21 cellular contexts compared by ENCODE assay signal in the genomic region with DNA sequence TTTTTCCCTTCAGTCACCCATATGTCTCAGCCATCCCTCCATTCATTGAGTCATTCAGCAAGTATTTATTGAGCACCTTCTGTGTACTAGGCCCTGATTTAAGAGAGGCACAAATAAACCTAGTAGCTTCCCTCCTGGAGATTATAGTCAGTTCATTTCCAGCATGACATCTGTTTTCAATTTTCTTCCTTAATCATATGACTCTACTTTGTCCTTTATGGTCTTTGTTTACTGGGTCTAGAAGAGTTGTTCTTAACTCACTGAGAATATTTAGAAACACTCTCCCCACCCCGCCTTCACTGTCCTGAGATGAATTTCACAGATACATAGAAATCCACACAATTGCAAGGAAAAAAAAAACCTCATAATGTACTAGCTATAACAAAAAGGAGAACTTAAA. TPM values are rescaled to one million over a fixed set of nuclear protein-coding genes. Genes with fewer than 3 reads are reported as not detected.
A peak's percentile ranks its signal among the peaks of the same experiment; 100 is the strongest.
DNase-seq lines count a peak whose midpoint lies in the region; ATAC-seq, FAIRE-seq and TF ChIP-seq lines count a peak whose summit lies in the region.
"Had no signal": no experiment of that assay in that cellular context is flagged by ENCODE, and none has a peak within 500 bp of the region (broad histone marks: within the 10 kb centered on the region; RNA-seq: fewer than 3 reads in every experiment).

No MANE protein-coding gene starts in this region.

- no peak for TF ChIP-seq CTCF in SK-N-SH (IDR thresholded peaks at IDR 0.05)
- no peak for TF ChIP-seq CTCF in cardiac fibroblast (IDR thresholded peaks at IDR 0.05; ENCODE audit: low read depth, low read length)
- no peak for TF ChIP-seq CTCF in breast epithelium (IDR thresholded peaks at IDR 0.05)

- CTCF ChIA-PET in SK-N-SH (lab: Yijun Ruan, JAX), result interaction anchor here (0.6 to 1.9 kb wide), 2 partner anchors 14 to 18 kb away, joined by 3 to 6 read pairs; no protein-coding TSS in a partner anchor

- no peaks in the 10 kb centered on the region for H3F3A ChIP-seq in SK-N-SH (replicated peaks; ENCODE audit: insufficient read depth)

- TF ChIP-seq RAD21 in SK-N-SH (IDR thresholded peaks at IDR 0.05; ENCODE audit: low read length), result no peak

- TF ChIP-seq EP300 in SK-N-SH (IDR thresholded peaks at IDR 0.05; ENCODE audit: borderline replicate concordance in 1 of 2, low read depth in 1 of 2, low read length in 1 of 2), result no peak

- intact Hi-C loops in breast epithelium (cut with DNase I; ENCODE audit: low total_unique reads), result no loop called here

- no peaks in the 10 kb centered on the region for H3K9me2 ChIP-seq in SK-N-SH

- TF ChIP-seq POLR2A in breast epithelium (IDR thresholded peaks at IDR 0.05), result no peak

- no peak overlapping the region for H2AFZ ChIP-seq in SK-N-SH (ENCODE audit: low read depth)

- no peaks in the 10 kb centered on the region for H4K20me1 ChIP-seq in SK-N-SH (ENCODE audit: insufficient read depth)

- WGBS in SK-N-SH (ENCODE audit: low lambda C conversion rate), result 73% methylated on average over 1 of the region's 1 CpG

- H3K27ac ChIP-seq in SK-N-SH (ENCODE audit: low read depth in 2 of 2, low read length in 1 of 2) (peak overlapping the region in 1 of 2 experiments; percentile 1; a peak in 1 of 4 replicates), breast epithelium (peak overlapping the region in 1 of 2 donors; percentile 38)
- H3K27ac ChIP-seq: 22Rv1 had no signal

- no peak for FAIRE-seq in RCC 7860 (lab: Jason Lieb, UNC)
- FAIRE-seq: GM19239, H1, HepG2 had no signal

- no peak overlapping the region for H3K4me2 ChIP-seq in SK-N-SH

- POLR2A ChIA-PET in SK-N-SH (lab: Yijun Ruan, JAX), result no interaction called here

- H3K9ac ChIP-seq in SK-N-SH, result no peak overlapping the region

- no peaks in the 10 kb centered on the region for H3K27me3 ChIP-seq in SK-N-SH (ENCODE audit: insufficient read depth)
- H3K27me3 ChIP-seq in breast epithelium, result no peaks in the 10 kb centered on the region
- H3K27me3 ChIP-seq: BE2C had no signal

- no peaks in the 10 kb centered on the region for H3K9me3 ChIP-seq in SK-N-SH
- H3K9me3 ChIP-seq in breast epithelium, result no peaks in the 10 kb centered on the region
- H3K9me3 ChIP-seq: BE2C, Caco-2 had no signal

- no peak overlapping the region for H3K4me3 ChIP-seq in SK-N-SH (ENCODE audit: low read depth in 2 of 2, low read length in 1 of 2)
- no peak overlapping the region for H3K4me3 ChIP-seq in cardiac fibroblast (replicated peaks in 1 of 2; ENCODE audit: low read depth in 2 of 2, low read length in 2 of 2)
- no peak overlapping the region for H3K4me3 ChIP-seq in breast epithelium

- H3K36me3 ChIP-seq in SK-N-SH (replicated peaks in 1 of 2; ENCODE audit: control insufficient read depth in 1 of 2, insufficient read depth in 2 of 2, low read length in 1 of 2) (no peaks in the 10 kb centered on the region), breast epithelium (no peaks in the 10 kb centered on the region)
- H3K36me3 ChIP-seq: BE2C had no signal

- no peaks in the 10 kb centered on the region; a peak in 2 of 4 replicates for H3K4me1 ChIP-seq in SK-N-SH (ENCODE audit: control insufficient read depth in 1 of 2, insufficient read depth in 2 of 2, low read depth in 1 of 2, low read length in 1 of 2)
- no peaks in the 10 kb centered on the region for H3K4me1 ChIP-seq in breast epithelium
- H3K4me1 ChIP-seq: Caco-2 had no signal

- H3K79me2 ChIP-seq in SK-N-SH (ENCODE audit: insufficient read depth), result no peaks in the 10 kb centered on the region

- DNase-seq in SK-N-SH (no peak), cardiac fibroblast (ENCODE audit: low read depth in 2 of 2) (peak; percentile 6 to 31), fibroblast of the conjunctiva (ENCODE audit: low read depth) (peak; percentile 3), RCC 7860 (ENCODE audit: low spot score) (no peak), breast epithelium (ENCODE audit: low spot score in 2 of 2) (no peak)
- DNase-seq in activated T-cell treated with anti-CD3 and anti-CD28 coated beads, Interleukin-2, amount 50 U/mL, for 1 hour, result no peak
- DNase-seq: BE2C; Caco-2; CD4-positive, alpha-beta T cell; GDM1; KG1; NCI-H1417; NCI-H187; NCI-H345; NCI-H524 treated with DMSO at 0.1 percent for 48 hours had no signal

- ATAC-seq in SK-N-SH treated with all-trans-retinoic acid at 6 μM for 48 hours (no peak), GM18868 (IDR thresholded peaks at IDR 0.05; ENCODE audit: unreplicated experiment) (no peak)
- ATAC-seq: HepG2 had no signal

TF ChIP-seq in SK-N-SH, 30 proteins besides CTCF, POLR2A, EP300 and RAD21:
- TF ChIP-seq IRF3 (IDR thresholded peaks at IDR 0.05; ENCODE audit: low read depth, low read length), result no peak
- TF ChIP-seq FOSL2 (IDR thresholded peaks at IDR 0.05; ENCODE audit: borderline replicate concordance, low read depth), result no peak
- TF ChIP-seq RCOR1 (IDR thresholded peaks at IDR 0.05; ENCODE audit: low read length), result no peak
- TF ChIP-seq TEAD4 (IDR thresholded peaks at IDR 0.05; ENCODE audit: borderline replicate concordance, insufficient read depth), result no peak
- TF ChIP-seq TCF12 (IDR thresholded peaks at IDR 0.05), result peak; percentile 67

TF ChIP-seq in SK-N-SH treated with all-trans-retinoic acid at 6 μM for 48 hours, 23 proteins besides CTCF, POLR2A, EP300 and RAD21:
- TF ChIP-seq ZNF8 (CRISPR knock-in tag; IDR thresholded peaks at IDR 0.05) (no peak), POU6F1 (CRISPR knock-in tag; IDR thresholded peaks at IDR 0.05; ENCODE audit: borderline replicate concordance, low read depth) (no peak), SNAI2 (CRISPR knock-in tag; IDR thresholded peaks at IDR 0.05) (no peak), GLIS3 (CRISPR knock-in tag; IDR thresholded peaks at IDR 0.05) (no peak)
- TF ChIP-seq, protein P1, sequence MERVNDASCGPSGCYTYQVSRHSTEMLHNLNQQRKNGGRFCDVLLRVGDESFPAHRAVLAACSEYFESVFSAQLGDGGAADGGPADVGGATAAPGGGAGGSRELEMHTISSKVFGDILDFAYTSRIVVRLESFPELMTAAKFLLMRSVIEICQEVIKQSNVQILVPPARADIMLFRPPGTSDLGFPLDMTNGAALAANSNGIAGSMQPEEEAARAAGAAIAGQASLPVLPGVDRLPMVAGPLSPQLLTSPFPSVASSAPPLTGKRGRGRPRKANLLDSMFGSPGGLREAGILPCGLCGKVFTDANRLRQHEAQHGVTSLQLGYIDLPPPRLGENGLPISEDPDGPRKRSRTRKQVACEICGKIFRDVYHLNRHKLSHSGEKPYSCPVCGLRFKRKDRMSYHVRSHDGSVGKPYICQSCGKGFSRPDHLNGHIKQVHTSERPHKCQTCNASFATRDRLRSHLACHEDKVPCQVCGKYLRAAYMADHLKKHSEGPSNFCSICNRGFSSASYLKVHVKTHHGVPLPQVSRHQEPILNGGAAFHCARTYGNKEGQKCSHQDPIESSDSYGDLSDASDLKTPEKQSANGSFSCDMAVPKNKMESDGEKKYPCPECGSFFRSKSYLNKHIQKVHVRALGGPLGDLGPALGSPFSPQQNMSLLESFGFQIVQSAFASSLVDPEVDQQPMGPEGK (CRISPR knock-in tag; IDR thresholded peaks at IDR 0.05; ENCODE audit: borderline replicate concordance), result no peak

RNA-seq across cellular contexts. Expression of gene ADAMTS9, which starts 44.8 kb away (rescaled TPM):
- 4.1 and 7.1 TPM in 2 replicates for polyA plus RNA-seq in SK-N-SH (2012; rRNA removed)
- polyA plus RNA-seq in SK-N-SH (2012; cell fraction: cytosol; rRNA removed), result 8.7 and 13.3 TPM in 2 replicates
- polyA plus RNA-seq in SK-N-SH (2012; cell fraction: nucleus; rRNA removed), result 9.3 and 9.7 TPM in 2 replicates
- 100 to 1,000 TPM in 1 of 3 donors, 10 to 100 TPM in 2; 19.4 to 240 (median 50.6) TPM for total RNA-seq in breast epithelium
- total RNA-seq: CD4-positive, alpha-beta T cell had no signal

Comparison
In these comparisons a context has a peak if more than half of its experiments do, and no peak if none do; other contexts are left out.
1. DNase-seq: peak in cardiac fibroblast (2 of 2) and fibroblast of the conjunctiva (single experiment); none in SK-N-SH (single experiment), activated T-cell treated with anti-CD3 and anti-CD28 coated beads, Interleukin-2, amount 50 U/mL, for 1 hour (single experiment), RCC 7860 (single experiment) and breast epithelium (0 of 2).